ENCODE assay signal across 13 cellular contexts in genomic region chr19:28883241-28883693, GRCh38.
DNase-seq lines count a peak whose midpoint lies in the region; ATAC-seq and TF ChIP-seq lines count a peak whose summit lies in the region.
"Had no signal": no experiment of that assay in that cellular context is flagged by ENCODE, and none has a peak within 500 bp of the region (broad histone marks: within the 10 kb centered on the region; RNA-seq: fewer than 3 reads in every experiment).

No MANE protein-coding gene starts in this region.

- H3K4me3 Mint-ChIP-seq in brain: peak overlapping the region in 3 of 5 experiments; percentile 23 to 65 (median 37)
- H3K4me3 Mint-ChIP-seq in effector memory CD8-positive, alpha-beta T cell: no peak overlapping the region
- no peak overlapping the region for H3K4me3 Mint-ChIP-seq in endothelial cell (ENCODE audit: unreplicated experiment)
- H3K4me3 Mint-ChIP-seq: central memory CD8-positive, alpha-beta T cell had no signal

- peak overlapping the region in 4 of 5 experiments; percentile 59 to 90 (median 76) for H3K27ac Mint-ChIP-seq in brain
- H3K27ac Mint-ChIP-seq in effector memory CD8-positive, alpha-beta T cell: no peak overlapping the region
- H3K27ac Mint-ChIP-seq in endothelial cell (ENCODE audit: unreplicated experiment): no peak overlapping the region

- intact Hi-C loops in left ventricle myocardium superior (cut with micrococcal nuclease): no loop called here

- peak; percentile 85 for ATAC-seq in left ventricle myocardium superior
- no peak for ATAC-seq in GM18867 (IDR thresholded peaks at IDR 0.05; ENCODE audit: unreplicated experiment)
- no peak for ATAC-seq in effector memory CD8-positive, alpha-beta T cell (replicated peaks)

- no peak for TF ChIP-seq CTCF in brain (conservative IDR thresholded peaks at IDR 0.05)
- TF ChIP-seq CTCF in endothelial cell (IDR thresholded peaks at IDR 0.05; ENCODE audit: unreplicated experiment): no peak

- peaks cover 4% of the 10 kb centered on the region for H3K27me3 Mint-ChIP-seq in brain
- peaks cover 7 to 27% of the 10 kb centered on the region in 2 donors for H3K27me3 Mint-ChIP-seq in effector memory CD8-positive, alpha-beta T cell
- H3K27me3 Mint-ChIP-seq in endothelial cell (ENCODE audit: unreplicated experiment): peaks cover 7% of the 10 kb centered on the region

- peaks cover 0 to 4% (median 0%) of the 10 kb centered on the region in 5 experiments for H3K9me3 Mint-ChIP-seq in brain
- no peaks in the 10 kb centered on the region for H3K9me3 Mint-ChIP-seq in effector memory CD8-positive, alpha-beta T cell
- H3K9me3 Mint-ChIP-seq in endothelial cell (ENCODE audit: unreplicated experiment): no peaks in the 10 kb centered on the region
- H3K9me3 Mint-ChIP-seq: central memory CD8-positive, alpha-beta T cell had no signal

- H3K4me1 Mint-ChIP-seq in brain (peaks cover 48% of the 10 kb centered on the region), endothelial cell (ENCODE audit: unreplicated experiment) (peaks cover 8% of the 10 kb centered on the region)
- H3K4me1 Mint-ChIP-seq in effector memory CD8-positive, alpha-beta T cell (ENCODE audit: low read depth in 2 of 2): no peaks in the 10 kb centered on the region
- H3K4me1 Mint-ChIP-seq: central memory CD8-positive, alpha-beta T cell had no signal

- H3K36me3 Mint-ChIP-seq in brain (no peaks in the 10 kb centered on the region), endothelial cell (ENCODE audit: low read depth, unreplicated experiment) (no peaks in the 10 kb centered on the region)
- H3K36me3 Mint-ChIP-seq in effector memory CD8-positive, alpha-beta T cell (ENCODE audit: insufficient read depth): no peaks in the 10 kb centered on the region

- DNase-seq in Ammon's horn (ENCODE audit: low spot score) (peak; percentile 60), left ventricle myocardium superior (peak; percentile 71), pons (ENCODE audit: low spot score) (peak; percentile 63), cerebellum (ENCODE audit: low spot score) (no peak), endothelial cell (ENCODE audit: low spot score) (no peak)
- DNase-seq in effector memory CD8-positive, alpha-beta T cell: no peak
- DNase-seq: activated CD4-positive, alpha-beta T cell treated with anti-CD3 and anti-CD28 coated beads for 4 hours; activated effector memory CD4-positive, alpha-beta T cell treated with Interleukin-2 at 50 U/mL for 16 hours; NCI-H1436; stomach had no signal

Comparison
In these comparisons a context has a peak if more than half of its experiments do, and no peak if none do; other contexts are left out.
1. DNase-seq: peak in Ammon's horn (single experiment), left ventricle myocardium superior (single experiment) and pons (single experiment); none in effector memory CD8-positive, alpha-beta T cell (0 of 3), cerebellum (single experiment) and endothelial cell (single experiment).
2. H3K27ac Mint-ChIP-seq: peak in brain (4 of 5); none in effector memory CD8-positive, alpha-beta T cell (0 of 2) and endothelial cell (single experiment).
3. H3K4me3 Mint-ChIP-seq: peak in brain (3 of 5); none in effector memory CD8-positive, alpha-beta T cell (0 of 2) and endothelial cell (single experiment).